In the genomic region with DNA sequence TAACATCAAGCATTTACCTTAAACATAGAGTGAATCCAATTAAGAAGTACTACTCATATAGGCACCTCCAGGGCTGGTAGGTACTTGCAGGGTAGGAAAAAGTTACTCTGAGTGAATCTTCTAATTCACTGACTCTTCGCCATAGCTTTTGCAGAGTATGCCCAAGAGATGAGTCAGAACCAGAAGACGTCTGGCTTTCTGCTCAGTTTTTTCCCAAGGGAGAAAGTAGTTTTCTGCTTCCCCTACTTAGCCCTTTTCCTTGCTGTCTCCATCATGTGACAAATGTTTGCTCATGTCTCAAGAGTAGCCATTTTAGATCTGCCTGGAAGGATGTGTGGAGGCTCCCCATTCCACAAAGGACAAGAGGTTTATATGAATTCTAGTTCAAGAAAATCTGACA, we compare ENCODE assay signal across 15 cellular contexts.
DNase-seq lines count a peak whose midpoint lies in the region; ATAC-seq and TF ChIP-seq lines count a peak whose summit lies in the region.
"Had no signal": no experiment of that assay in that cellular context is flagged by ENCODE, and none has a peak within 500 bp of the region (broad histone marks: within the 10 kb centered on the region; RNA-seq: fewer than 3 reads in every experiment).

No MANE protein-coding gene starts in this region.

- peak overlapping the region; percentile 7 to 76 (median 24); a peak in 16 of 22 replicates for H3K4me2 ChIP-seq in BLaER1 treated with 17β-estradiol and CSF1 and Interleukin-3, amounts not matched to agents 10 nM and 100 nM

- ATAC-seq in GM18505 (IDR thresholded peaks at IDR 0.05; ENCODE audit: unreplicated experiment): no peak
- ATAC-seq in GM19328 (IDR thresholded peaks at IDR 0.05; ENCODE audit: unreplicated experiment): no peak
- ATAC-seq: Right ventricle myocardium inferior had no signal

- H3K4me1 Mint-ChIP-seq in osteocyte (ENCODE audit: unreplicated experiment): peaks cover 43% of the 10 kb centered on the region

- TF ChIP-seq POLR2A in GM18505 (IDR thresholded peaks at IDR 0.05; ENCODE audit: borderline replicate concordance, extremely low read depth, insufficient read depth, insufficient read length): no peak

- DNase-seq in M059J (ENCODE audit: low read depth) (peak; percentile 81), epithelial cell of proximal tubule (ENCODE audit: low read depth) (peak; percentile 26), osteocyte (ENCODE audit: extremely low spot score, unreplicated experiment) (no peak), GOT3 (lab: John Stamatoyannopoulos, UW) (no peak), NCI-H1048 (lab: John Stamatoyannopoulos, UW) (no peak)
- DNase-seq: activated CD4-positive, alpha-beta T cell treated with anti-CD3 and anti-CD28 coated beads, Interleukin-2, amount 10 ng/mL, durations not matched to agents 7 days and 5 days; anterior cingulate cortex; esophagus squamous epithelium; GDM1; NCI-H2171 treated with DMSO at 0.1 percent for 48 hours; stimulated activated CD8-positive, alpha-beta memory T cell treated with anti-CD3 and anti-CD28 coated beads, Interleukin-4, amount 100 ng/mL, for 48 hours had no signal

- H3K27me3 ChIP-seq in BLaER1 treated with 17β-estradiol and CSF1 and Interleukin-3, amounts not matched to agents 10 nM and 100 nM: no peaks in the 10 kb centered on the region
- H3K27me3 ChIP-seq: esophagus squamous epithelium had no signal

- no peak overlapping the region for H3K9ac ChIP-seq in BLaER1 treated with 17β-estradiol and CSF1 and Interleukin-3, amounts not matched to agents 10 nM and 100 nM

- H3K9me3 Mint-ChIP-seq in osteocyte (ENCODE audit: unreplicated experiment): peaks cover 4% of the 10 kb centered on the region
- H3K9me3 Mint-ChIP-seq: activated CD4-positive, alpha-beta T cell treated with anti-CD3 and anti-CD28 coated beads, Interleukin-2, amount 10 ng/mL, durations not matched to agents 7 days and 5 days had no signal

- H3K4me3 Mint-ChIP-seq in osteocyte (ENCODE audit: unreplicated experiment): no peak overlapping the region
- H3K4me3 Mint-ChIP-seq: activated CD4-positive, alpha-beta T cell treated with anti-CD3 and anti-CD28 coated beads, Interleukin-2, amount 10 ng/mL, durations not matched to agents 7 days and 5 days had no signal

- peak overlapping the region in 10 of 11 experiments; percentile 22 to 54 (median 47); a peak in 14 of 22 replicates for H3K27ac ChIP-seq in BLaER1 treated with 17β-estradiol and CSF1 and Interleukin-3, amounts not matched to agents 10 nM and 100 nM
- H3K27ac ChIP-seq: esophagus squamous epithelium had no signal

- no peak for TF ChIP-seq CTCF in epithelial cell of proximal tubule (conservative IDR thresholded peaks at IDR 0.05; ENCODE audit: low read depth, low read length)
- TF ChIP-seq CTCF in osteocyte (IDR thresholded peaks at IDR 0.05): no peak

- H4K20me1 ChIP-seq in BLaER1 treated with 17β-estradiol and CSF1 and Interleukin-3, amounts not matched to agents 10 nM and 100 nM: peaks cover 0 to 20% (median 2%) of the 10 kb centered on the region in 11 experiments; a peak in 6 of 22 replicates

- H3K4me1 ChIP-seq in BLaER1 treated with 17β-estradiol and CSF1 and Interleukin-3, amounts not matched to agents 10 nM and 100 nM: peaks cover 10 to 51% (median 29%) of the 10 kb centered on the region in 10 experiments

- no peak overlapping the region for H3K4me3 ChIP-seq in BLaER1 treated with 17β-estradiol and CSF1 and Interleukin-3, amounts not matched to agents 10 nM and 100 nM
- no peak overlapping the region for H3K4me3 ChIP-seq in epithelial cell of proximal tubule (ENCODE audit: low read depth, low read length)
- H3K4me3 ChIP-seq: esophagus squamous epithelium had no signal

- H3K36me3 ChIP-seq in BLaER1 treated with 17β-estradiol and CSF1 and Interleukin-3, amounts not matched to agents 10 nM and 100 nM: peaks cover 30 to 63% (median 45%) of the 10 kb centered on the region in 11 experiments

- H3K36me3 Mint-ChIP-seq in osteocyte (ENCODE audit: unreplicated experiment): peaks cover 26% of the 10 kb centered on the region

- no peaks in the 10 kb centered on the region for H3K27me3 Mint-ChIP-seq in osteocyte (ENCODE audit: unreplicated experiment)
- H3K27me3 Mint-ChIP-seq: activated CD4-positive, alpha-beta T cell treated with anti-CD3 and anti-CD28 coated beads, Interleukin-2, amount 10 ng/mL, durations not matched to agents 7 days and 5 days had no signal

- no peaks in the 10 kb centered on the region for H3K9me3 ChIP-seq in BLaER1 treated with 17β-estradiol and CSF1 and Interleukin-3, amounts not matched to agents 10 nM and 100 nM (replicated peaks in 1 of 11)
- H3K9me3 ChIP-seq: esophagus squamous epithelium had no signal

- peak overlapping the region; percentile 80 for H3K27ac Mint-ChIP-seq in osteocyte (ENCODE audit: unreplicated experiment)
- H3K27ac Mint-ChIP-seq: activated CD4-positive, alpha-beta T cell treated with anti-CD3 and anti-CD28 coated beads, Interleukin-2, amount 10 ng/mL, durations not matched to agents 7 days and 5 days had no signal

Comparison
In these comparisons a context has a peak if more than half of its experiments do, and no peak if none do; other contexts are left out.
1. DNase-seq: peak in M059J (single experiment) and epithelial cell of proximal tubule (single experiment); none in osteocyte (single experiment), GOT3 (single experiment) and NCI-H1048 (single experiment).